Comparison of ENCODE assay signal across 8 cellular contexts in the genomic region with DNA sequence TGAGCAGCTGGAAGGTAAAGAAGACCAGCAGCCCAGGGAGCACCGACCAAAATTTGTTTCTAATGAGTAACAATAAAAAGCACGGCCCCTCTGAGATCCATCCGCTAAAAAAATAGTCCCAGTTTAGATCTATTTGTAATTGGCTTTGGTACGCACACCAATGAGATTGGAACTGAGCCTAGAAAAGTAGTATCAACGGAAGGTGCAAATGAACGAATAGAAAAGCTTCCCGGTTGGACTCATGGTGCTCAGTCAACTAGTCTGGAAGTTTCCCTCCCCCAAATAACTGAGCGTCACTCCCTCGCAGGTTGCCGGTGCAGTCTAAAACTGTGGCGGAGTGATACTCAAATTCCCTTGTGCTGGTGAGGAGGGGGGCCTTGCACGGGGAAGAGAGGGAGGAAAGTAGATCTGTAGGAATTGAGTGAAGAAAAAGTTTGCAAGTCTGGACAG. TPM values are rescaled to one million over a fixed set of nuclear protein-coding genes. Genes with fewer than 3 reads are reported as not detected.
DNase-seq lines count a peak whose midpoint lies in the region; ATAC-seq and TF ChIP-seq lines count a peak whose summit lies in the region.

Gene COL4A5 (plus strand): TSS at position 405 of the 450 bp plus-strand sequence. CDS start 288 bp downstream, outside the sequence.

- POLR2A ChIA-PET in BJ (lab: Charles Lee), result no interaction called here

- TF ChIP-seq EP300 in esophagus muscularis mucosa (IDR thresholded peaks at IDR 0.05), result no peak

- CTCF ChIA-PET in BJ (lab: Yijun Ruan, JAX), result no interaction called here

- peak within 1 kb of the TSS; percentile 64 to 83 (median 80) for H3K27ac ChIP-seq in esophagus muscularis mucosa (replicated peaks in 1 of 4)
- peak within 1 kb of the TSS; percentile 38 for H3K27ac ChIP-seq in urinary bladder (ENCODE audit: low read depth)

- no peak within 1 kb of the TSS for H3K4me3 Mint-ChIP-seq in activated T-helper 1 cell treated with anti-CD3 and anti-CD28 coated beads, Interleukin-12 subunit alpha, Interleukin-12 subunit beta, Interleukin-2, Interleukin-4 antibody, amounts not matched to agents 30 ng/mL and 10 ng/mL and 1 ng/mL, durations not matched to agents 14 hours and 24 hours and 36 hours

- H3K36me3 ChIP-seq in BJ (ENCODE audit: control insufficient read depth, insufficient read depth, low read length) (no peaks in the 10 kb centered on the region), esophagus muscularis mucosa (no peaks in the 10 kb centered on the region), urinary bladder (ENCODE audit: insufficient read depth) (no peaks in the 10 kb centered on the region)

- no peaks in the 10 kb centered on the region for H3K9me3 ChIP-seq in esophagus muscularis mucosa

- intact Hi-C loops in esophagus muscularis mucosa (cut with DNase I), result loop anchor here (5.0 to 10.0 kb wide), 2 partner anchors 135 to 217 kb away; no protein-coding TSS in a partner anchor
- intact Hi-C loops in activated T-helper 1 cell treated with anti-CD3 and anti-CD28 coated beads, Interleukin-12 subunit alpha, Interleukin-12 subunit beta, Interleukin-2, Interleukin-4 antibody, amounts not matched to agents 30 ng/mL and 10 ng/mL and 1 ng/mL, durations not matched to agents 14 hours and 24 hours and 36 hours (cut with micrococcal nuclease), result no loop called here

- peak within 1 kb of the TSS; percentile 48 for H3K4me3 ChIP-seq in BJ (ENCODE audit: low read depth, low read length)
- peak within 1 kb of the TSS; percentile 56 to 65 (median 59) for H3K4me3 ChIP-seq in esophagus muscularis mucosa
- peak within 1 kb of the TSS; percentile 73 for H3K4me3 ChIP-seq in urinary bladder (ENCODE audit: low read depth, low read length)

- H3K27me3 ChIP-seq in BJ (ENCODE audit: control insufficient read depth, insufficient read depth, low read length) (no peaks in the 10 kb centered on the region), esophagus muscularis mucosa (no peaks in the 10 kb centered on the region)

- DNase-seq in BJ (ENCODE audit: low read depth) (no peak), HuH-7 (ENCODE audit: low spot score) (peak; percentile 52), SKM-1 treated with dmso at 0.1 percent for 144 hours (lab: John Stamatoyannopoulos, UW; ENCODE audit: unreplicated experiment) (peak; percentile 69), esophagus muscularis mucosa (ENCODE audit: extremely low spot score) (peak; percentile 91), midbrain (lab: John Stamatoyannopoulos, UW) (peak; percentile 46)
- DNase-seq in activated T-helper 1 cell treated with anti-CD3 and anti-CD28 coated beads, Interleukin-12 subunit alpha, Interleukin-12 subunit beta, Interleukin-2, Interleukin-4 antibody, amounts not matched to agents 30 ng/mL and 10 ng/mL and 1 ng/mL, durations not matched to agents 14 hours and 24 hours and 36 hours (ENCODE audit: low spot score), result no peak

- H3K36me3 Mint-ChIP-seq in activated T-helper 1 cell treated with anti-CD3 and anti-CD28 coated beads, Interleukin-12 subunit alpha, Interleukin-12 subunit beta, Interleukin-2, Interleukin-4 antibody, amounts not matched to agents 30 ng/mL and 10 ng/mL and 1 ng/mL, durations not matched to agents 14 hours and 24 hours and 36 hours (ENCODE audit: low read depth), result no peaks in the 10 kb centered on the region

- 25% methylated on average over 12 of the region's 12 CpGs for WGBS in esophagus muscularis mucosa
- WGBS in urinary bladder, result under 1% methylated on average over 12 of the region's 12 CpGs

- ATAC-seq in HG03354 (IDR thresholded peaks at IDR 0.05; ENCODE audit: poor library complexity, severe bottlenecking, unreplicated experiment), result no peak

- TF ChIP-seq CTCF in BJ (IDR thresholded peaks at IDR 0.05; ENCODE audit: insufficient read depth, low read depth, low read length) (no peak), esophagus muscularis mucosa (IDR thresholded peaks at IDR 0.05) (no peak)

- peaks cover 18% of the 10 kb centered on the region for H3K27me3 Mint-ChIP-seq in activated T-helper 1 cell treated with anti-CD3 and anti-CD28 coated beads, Interleukin-12 subunit alpha, Interleukin-12 subunit beta, Interleukin-2, Interleukin-4 antibody, amounts not matched to agents 30 ng/mL and 10 ng/mL and 1 ng/mL, durations not matched to agents 14 hours and 24 hours and 36 hours (ENCODE audit: insufficient read depth)

- H3K9me3 Mint-ChIP-seq in activated T-helper 1 cell treated with anti-CD3 and anti-CD28 coated beads, Interleukin-12 subunit alpha, Interleukin-12 subunit beta, Interleukin-2, Interleukin-4 antibody, amounts not matched to agents 30 ng/mL and 10 ng/mL and 1 ng/mL, durations not matched to agents 14 hours and 24 hours and 36 hours, result no peaks in the 10 kb centered on the region

- TF ChIP-seq POLR2A in esophagus muscularis mucosa (IDR thresholded peaks at IDR 0.05; ENCODE audit: low read depth), result no peak

- H3K4me1 Mint-ChIP-seq in activated T-helper 1 cell treated with anti-CD3 and anti-CD28 coated beads, Interleukin-12 subunit alpha, Interleukin-12 subunit beta, Interleukin-2, Interleukin-4 antibody, amounts not matched to agents 30 ng/mL and 10 ng/mL and 1 ng/mL, durations not matched to agents 14 hours and 24 hours and 36 hours (ENCODE audit: low read depth), result no peaks in the 10 kb centered on the region

- H3K4me1 ChIP-seq in esophagus muscularis mucosa, result peaks cover 0 to under 1% (median 0%) of the 10 kb centered on the region in 4 donors
- H3K4me1 ChIP-seq in urinary bladder (ENCODE audit: insufficient read depth), result no peaks in the 10 kb centered on the region

- no peak within 1 kb of the TSS for H3K27ac Mint-ChIP-seq in activated T-helper 1 cell treated with anti-CD3 and anti-CD28 coated beads, Interleukin-12 subunit alpha, Interleukin-12 subunit beta, Interleukin-2, Interleukin-4 antibody, amounts not matched to agents 30 ng/mL and 10 ng/mL and 1 ng/mL, durations not matched to agents 14 hours and 24 hours and 36 hours

RNA-seq across cellular contexts. Expression of gene COL4A5, which starts in this region (rescaled TPM):
- polyA plus RNA-seq in BJ (2011; rRNA removed) (8.7 and 13.2 TPM in 2 replicates), urinary bladder (59.3 TPM)
- polyA minus RNA-seq in BJ (2011; rRNA and poly(A)+ RNA removed), result 3.5 and 4.8 TPM in 2 replicates
- total RNA-seq in esophagus muscularis mucosa (100 to 1,000 TPM; 187 to 241 (median 204) TPM), urinary bladder (296 TPM)
- total RNA-seq in activated T-helper 1 cell treated with anti-CD3 and anti-CD28 coated beads, Interleukin-12 subunit alpha, Interleukin-12 subunit beta, Interleukin-2, Interleukin-4 antibody, amounts not matched to agents 30 ng/mL and 10 ng/mL and 1 ng/mL, durations not matched to agents 14 hours and 24 hours and 36 hours, result not detected in 2 replicates

Comparison
In these comparisons a context has a peak if more than half of its experiments do, and no peak if none do; other contexts are left out.
1. RNA of gene COL4A5 (total RNA-seq): 296 TPM in urinary bladder (single experiment) and 187 to 241 TPM in esophagus muscularis mucosa; not detected in activated T-helper 1 cell treated with anti-CD3 and anti-CD28 coated beads, Interleukin-12 subunit alpha, Interleukin-12 subunit beta, Interleukin-2, Interleukin-4 antibody, amounts not matched to agents 30 ng/mL and 10 ng/mL and 1 ng/mL, durations not matched to agents 14 hours and 24 hours and 36 hours; every median in the first group is over 100 times any median in the second.
2. DNase-seq: peak in HuH-7 (single experiment), SKM-1 treated with dmso at 0.1 percent for 144 hours (single experiment), esophagus muscularis mucosa (single experiment) and midbrain (single experiment); none in BJ (single experiment) and activated T-helper 1 cell treated with anti-CD3 and anti-CD28 coated beads, Interleukin-12 subunit alpha, Interleukin-12 subunit beta, Interleukin-2, Interleukin-4 antibody, amounts not matched to agents 30 ng/mL and 10 ng/mL and 1 ng/mL, durations not matched to agents 14 hours and 24 hours and 36 hours (single experiment).
3. Peak in every context shown above with its lines, with median percentiles within 50 percentile points of each other: H3K4me3 ChIP-seq.